In the genomic region with DNA sequence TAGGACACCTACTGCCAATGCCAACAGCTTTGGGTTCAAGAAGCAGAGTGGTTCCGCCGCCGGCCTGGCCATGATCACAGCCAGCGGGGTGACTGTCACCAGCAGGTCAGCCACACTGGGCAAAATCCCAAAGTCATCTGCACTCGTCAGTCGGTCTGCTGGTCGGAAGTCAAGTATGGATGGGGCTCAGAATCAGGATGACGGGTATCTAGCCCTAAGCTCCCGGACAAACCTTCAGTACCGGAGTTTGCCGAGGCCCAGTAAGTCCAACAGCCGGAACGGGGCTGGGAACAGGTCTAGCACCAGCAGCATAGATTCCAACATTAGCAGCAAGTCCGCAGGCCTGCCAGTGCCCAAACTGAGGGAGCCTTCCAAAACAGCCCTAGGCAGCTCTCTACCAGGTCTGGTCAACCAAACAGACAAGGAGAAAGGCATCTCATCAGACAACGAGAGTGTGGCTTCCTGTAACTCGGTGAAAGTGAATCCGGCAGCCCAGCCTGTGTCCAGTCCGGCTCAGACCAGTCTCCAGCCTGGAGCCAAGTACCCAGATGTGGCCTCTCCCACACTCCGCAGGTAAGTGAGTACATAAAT, we compare ENCODE assay signal across 26 cellular contexts.
DNase-seq lines count a peak whose midpoint lies in the region; ATAC-seq and TF ChIP-seq lines count a peak whose summit lies in the region.
"Had no signal": no experiment of that assay in that cellular context is flagged by ENCODE, and none has a peak within 500 bp of the region (broad histone marks: within the 10 kb centered on the region; RNA-seq: fewer than 3 reads in every experiment).

No MANE protein-coding gene starts in this region.

- H3K27me3 Mint-ChIP-seq in natural killer cell (ENCODE audit: low read depth in 2 of 2) = peaks cover 9 to 39% of the 10 kb centered on the region in 2 donors
- H3K27me3 Mint-ChIP-seq: activated CD4-positive, alpha-beta T cell treated with anti-CD3 and anti-CD28 coated beads, Interleukin-2, amount 10 ng/mL, durations not matched to agents 7 days and 5 days had no signal

- H3K4me1 ChIP-seq in SK-N-SH (ENCODE audit: control insufficient read depth in 1 of 2, insufficient read depth in 2 of 2, low read depth in 1 of 2, low read length in 1 of 2) (peaks cover 12 to 43% of the 10 kb centered on the region in 2 experiments; a peak in 3 of 4 replicates), right atrium auricular region (peaks cover 0 to 48% of the 10 kb centered on the region in 2 donors), tibial artery (peaks cover 0 to 65% (median 42%) of the 10 kb centered on the region in 4 donors)

- peaks cover 59 to 84% of the 10 kb centered on the region in 2 experiments for H3K36me3 ChIP-seq in SK-N-SH (replicated peaks in 1 of 2; ENCODE audit: control insufficient read depth in 1 of 2, insufficient read depth in 2 of 2, low read length in 1 of 2)
- H3K36me3 ChIP-seq in right atrium auricular region = peaks cover 18% of the 10 kb centered on the region
- peaks cover 9 to 58% (median 56%) of the 10 kb centered on the region in 3 donors for H3K36me3 ChIP-seq in tibial artery

- ATAC-seq in natural killer cell (no peak), GM18868 (IDR thresholded peaks at IDR 0.05; ENCODE audit: unreplicated experiment) (no peak)
- ATAC-seq: activated CD8-positive, alpha-beta memory T cell treated with anti-CD3 and anti-CD28 coated beads, Interleukin-2, amount 10 ng/mL, durations not matched to agents 7 days and 5 days; activated T-cell treated with anti-CD3 and anti-CD28 coated beads, Interleukin-2, amount 50 U/mL, for 72 hours; stimulated activated naive B cell treated with anti-CD40 and anti-IgM and Interleukin-4, amounts not matched to agents 10 μg/mL and 1 μg/mL and 100 μg/mL, for 72 hours had no signal

- DNase-seq in SK-N-SH (peak; percentile 68), cerebellum (ENCODE audit: low spot score) (peak; percentile 51), right atrium auricular region (ENCODE audit: low spot score) (no peak), tibial artery (no peak), natural killer cell (no peak), 8988T (no peak)
- DNase-seq: activated CD4-positive, alpha-beta T cell treated with anti-CD3 and anti-CD28 coated beads, Interleukin-2, amount 10 ng/mL, durations not matched to agents 7 days and 5 days; activated CD8-positive, alpha-beta memory T cell treated with anti-CD3 and anti-CD28 coated beads, Interleukin-2, amount 10 ng/mL, durations not matched to agents 7 days and 5 days; activated naive CD4-positive, alpha-beta T cell treated with Interleukin-2 at 50 U/mL for 16 hours; activated T-cell treated with anti-CD3 and anti-CD28 coated beads, Interleukin-2, amount 50 U/mL, for 72 hours; CD4-positive, alpha-beta T cell; GM23248; Karpas-422; kidney glomerular epithelial cell; mesendoderm; NCI-H1048; NCI-H187 treated with DMSO at 0.1 percent for 48 hours; NCI-H526; occipital lobe; RPMI8226; spleen; stimulated activated CD4-positive, alpha-beta T cell treated with anti-CD3 and anti-CD28 coated beads, Interleukin-4, amount 100 ng/mL, for 24 hours; stimulated activated naive B cell treated with anti-CD40 and anti-IgM and Interleukin-4, amounts not matched to agents 10 μg/mL and 1 μg/mL and 100 μg/mL, for 72 hours had no signal

- peaks cover 68% of the 10 kb centered on the region for H3K79me2 ChIP-seq in SK-N-SH (ENCODE audit: insufficient read depth)

- H3K27ac Mint-ChIP-seq in natural killer cell = no peak overlapping the region
- H3K27ac Mint-ChIP-seq: activated CD4-positive, alpha-beta T cell treated with anti-CD3 and anti-CD28 coated beads, Interleukin-2, amount 10 ng/mL, durations not matched to agents 7 days and 5 days; activated CD8-positive, alpha-beta memory T cell treated with anti-CD3 and anti-CD28 coated beads, Interleukin-2, amount 10 ng/mL, durations not matched to agents 7 days and 5 days; activated T-cell treated with anti-CD3 and anti-CD28 coated beads, Interleukin-2, amount 50 U/mL, for 72 hours; CD4-positive, alpha-beta T cell; stimulated activated naive B cell treated with anti-CD40 and anti-IgM and Interleukin-4, amounts not matched to agents 10 μg/mL and 1 μg/mL and 100 μg/mL, for 72 hours had no signal

- H3K4me3 ChIP-seq in SK-N-SH (ENCODE audit: low read depth in 2 of 2, low read length in 1 of 2) (no peak overlapping the region; a peak in 1 of 4 replicates), right atrium auricular region (peak overlapping the region in 1 of 2 donors; percentile 4), tibial artery (no peak overlapping the region)
- H3K4me3 ChIP-seq: GM23248, spleen, suprapubic skin, vagina had no signal

- H3K4me2 ChIP-seq in SK-N-SH = no peak overlapping the region

- H3K9me2 ChIP-seq in SK-N-SH = no peaks in the 10 kb centered on the region

- H3K27ac ChIP-seq in SK-N-SH (ENCODE audit: low read depth in 2 of 2, low read length in 1 of 2) = peak overlapping the region in 1 of 2 experiments; percentile 83; a peak in 2 of 4 replicates
- peak overlapping the region; percentile 87 to 89 for H3K27ac ChIP-seq in right atrium auricular region
- peak overlapping the region; percentile 40 to 56 for H3K27ac ChIP-seq in tibial artery
- H3K27ac ChIP-seq: GM23248, spleen, suprapubic skin, vagina had no signal

- no peak for TF ChIP-seq RAD21 in SK-N-SH (IDR thresholded peaks at IDR 0.05; ENCODE audit: low read length)

- H2AFZ ChIP-seq in SK-N-SH (ENCODE audit: low read depth) = no peak overlapping the region
- H2AFZ ChIP-seq: GM23248 had no signal

- POLR2A ChIA-PET in SK-N-SH (lab: Yijun Ruan, JAX) = no interaction called here

- H3K9me3 Mint-ChIP-seq in natural killer cell = no peaks in the 10 kb centered on the region
- H3K9me3 Mint-ChIP-seq: activated CD4-positive, alpha-beta T cell treated with anti-CD3 and anti-CD28 coated beads, Interleukin-2, amount 10 ng/mL, durations not matched to agents 7 days and 5 days; activated T-cell treated with anti-CD3 and anti-CD28 coated beads, Interleukin-2, amount 50 U/mL, for 72 hours; CD4-positive, alpha-beta T cell; stimulated activated naive B cell treated with anti-CD40 and anti-IgM and Interleukin-4, amounts not matched to agents 10 μg/mL and 1 μg/mL and 100 μg/mL, for 72 hours had no signal

- no peak overlapping the region for H3K4me3 Mint-ChIP-seq in natural killer cell
- H3K4me3 Mint-ChIP-seq: activated CD4-positive, alpha-beta T cell treated with anti-CD3 and anti-CD28 coated beads, Interleukin-2, amount 10 ng/mL, durations not matched to agents 7 days and 5 days; activated CD8-positive, alpha-beta memory T cell treated with anti-CD3 and anti-CD28 coated beads, Interleukin-2, amount 10 ng/mL, durations not matched to agents 7 days and 5 days; activated T-cell treated with anti-CD3 and anti-CD28 coated beads, Interleukin-2, amount 50 U/mL, for 72 hours; CD4-positive, alpha-beta T cell; stimulated activated naive B cell treated with anti-CD40 and anti-IgM and Interleukin-4, amounts not matched to agents 10 μg/mL and 1 μg/mL and 100 μg/mL, for 72 hours had no signal

- WGBS in SK-N-SH (ENCODE audit: low lambda C conversion rate) = 82% methylated on average over 9 of the region's 19 CpGs

- no peak overlapping the region for H3K9ac ChIP-seq in SK-N-SH
- H3K9ac ChIP-seq: GM23248 had no signal

- peaks cover 11% of the 10 kb centered on the region for H3F3A ChIP-seq in SK-N-SH (replicated peaks; ENCODE audit: insufficient read depth)

- H3K9me3 ChIP-seq in SK-N-SH (no peaks in the 10 kb centered on the region), right atrium auricular region (no peaks in the 10 kb centered on the region), tibial artery (no peaks in the 10 kb centered on the region)
- H3K9me3 ChIP-seq: spleen, suprapubic skin, vagina had no signal

- intact Hi-C loops in tibial artery (cut with DNase I; ENCODE audit: low total_unique reads) (no loop called here), natural killer cell (cut with micrococcal nuclease) (no loop called here)

- H3K4me1 Mint-ChIP-seq in natural killer cell = peaks cover 0 to 5% of the 10 kb centered on the region in 2 donors
- H3K4me1 Mint-ChIP-seq: activated CD4-positive, alpha-beta T cell treated with anti-CD3 and anti-CD28 coated beads, Interleukin-2, amount 10 ng/mL, durations not matched to agents 7 days and 5 days; activated CD8-positive, alpha-beta memory T cell treated with anti-CD3 and anti-CD28 coated beads, Interleukin-2, amount 10 ng/mL, durations not matched to agents 7 days and 5 days had no signal

- CTCF ChIA-PET in SK-N-SH (lab: Yijun Ruan, JAX) = interaction anchor here (0.9 to 1.5 kb wide), 2 partner anchors 10 to 87 kb away, joined by 4 read pairs; no protein-coding TSS in a partner anchor

- TF ChIP-seq CTCF in SK-N-SH (IDR thresholded peaks at IDR 0.05) (no peak), right atrium auricular region (IDR thresholded peaks at IDR 0.05) (no peak), tibial artery (IDR thresholded peaks at IDR 0.05) (no peak), natural killer cell (IDR thresholded peaks at IDR 0.05) (no peak)

- no peaks in the 10 kb centered on the region for H4K20me1 ChIP-seq in SK-N-SH (ENCODE audit: insufficient read depth)

- peak in 1 of 2 experiments; percentile 72; a peak in 2 of 4 replicates for TF ChIP-seq EP300 in SK-N-SH (IDR thresholded peaks at IDR 0.05; ENCODE audit: borderline replicate concordance in 1 of 2, low read depth in 1 of 2, low read length in 1 of 2)

- H3K36me3 Mint-ChIP-seq in natural killer cell = no peaks in the 10 kb centered on the region
- H3K36me3 Mint-ChIP-seq: activated CD8-positive, alpha-beta memory T cell treated with anti-CD3 and anti-CD28 coated beads, Interleukin-2, amount 10 ng/mL, durations not matched to agents 7 days and 5 days had no signal

- no peaks in the 10 kb centered on the region for H3K27me3 ChIP-seq in SK-N-SH (ENCODE audit: insufficient read depth)
- no peaks in the 10 kb centered on the region for H3K27me3 ChIP-seq in right atrium auricular region
- no peaks in the 10 kb centered on the region for H3K27me3 ChIP-seq in tibial artery
- H3K27me3 ChIP-seq: spleen, suprapubic skin, vagina had no signal

TF ChIP-seq in SK-N-SH, 30 proteins besides CTCF, POLR2A, EP300 and RAD21:
- peak; percentile 83 for TF ChIP-seq RCOR1 (IDR thresholded peaks at IDR 0.05; ENCODE audit: low read length)
- TF ChIP-seq GATA2 (CRISPR knock-in tag; IDR thresholded peaks at IDR 0.05) = peak; percentile 63
- TF ChIP-seq, protein P1, sequence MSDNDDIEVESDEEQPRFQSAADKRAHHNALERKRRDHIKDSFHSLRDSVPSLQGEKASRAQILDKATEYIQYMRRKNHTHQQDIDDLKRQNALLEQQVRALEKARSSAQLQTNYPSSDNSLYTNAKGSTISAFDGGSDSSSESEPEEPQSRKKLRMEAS (IDR thresholded peaks at IDR 0.05; ENCODE audit: low read depth) = no peak
- TF ChIP-seq RFX5 (IDR thresholded peaks at IDR 0.05; ENCODE audit: low read length) = no peak
- peak; percentile 46 for TF ChIP-seq CHD2 (IDR thresholded peaks at IDR 0.05; ENCODE audit: low read length, partially characterized antibody)

Comparison
In these comparisons a context has a peak if more than half of its experiments do, and no peak if none do; other contexts are left out.
1. DNase-seq: peak in SK-N-SH (single experiment) and cerebellum (single experiment); none in right atrium auricular region (single experiment), tibial artery (0 of 2), natural killer cell (single experiment) and 8988T (single experiment).